8 cellular contexts compared by ENCODE assay signal in the genomic region with DNA sequence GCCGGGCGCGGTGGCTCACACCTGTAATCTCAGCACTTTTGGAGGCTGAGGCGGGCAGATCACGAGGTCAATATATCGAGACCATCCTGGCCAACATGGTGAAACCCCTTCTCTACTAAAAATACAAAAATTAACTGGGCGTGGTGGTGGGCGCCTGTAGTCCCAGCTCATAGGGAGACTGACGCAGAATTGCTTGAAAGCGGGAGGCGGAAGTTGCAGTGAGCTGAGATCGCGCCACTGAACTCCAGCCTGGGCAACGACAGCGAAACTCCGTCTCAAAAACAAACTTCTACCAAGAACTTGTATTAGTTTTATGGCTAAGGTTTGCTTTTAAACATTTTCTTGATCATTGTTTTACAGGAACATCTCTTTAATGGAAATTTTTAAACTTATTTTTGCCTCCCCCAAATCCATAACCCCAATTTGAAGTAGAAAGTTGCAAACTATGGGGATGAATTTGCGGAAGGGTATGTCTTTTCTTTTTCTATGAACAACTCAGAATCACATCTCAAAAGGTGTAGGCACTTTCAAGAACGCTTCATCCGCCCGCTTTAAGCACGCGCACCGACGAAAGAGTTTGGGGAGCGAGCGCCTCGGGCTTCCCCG. TPM values are rescaled to one million over a fixed set of nuclear protein-coding genes. Genes with fewer than 3 reads are reported as not detected.
DNase-seq lines count a peak whose midpoint lies in the region; ATAC-seq and TF ChIP-seq lines count a peak whose summit lies in the region.

No MANE protein-coding gene starts in this region.

- no peak for ATAC-seq in CD8-positive, alpha-beta T cell

- H3K4me1 ChIP-seq in CD8-positive, alpha-beta T cell (ENCODE audit: insufficient read depth, low read length) = peaks cover 16% of the 10 kb centered on the region
- peaks cover 5% of the 10 kb centered on the region for H3K4me1 ChIP-seq in ovary (ENCODE audit: insufficient read depth)

- CTCF ChIA-PET in CD8-positive, alpha-beta T cell (lab: Charles Lee) = interaction anchor here (0.9 to 7.6 kb wide), 11 partner anchors 13 to 178 kb away, joined by 3 to 70 read pairs (median 4); no protein-coding TSS in a partner anchor

- H3K27ac ChIP-seq in CD8-positive, alpha-beta T cell (ENCODE audit: low read depth, low read length) = peak overlapping the region; percentile 87
- H3K27ac ChIP-seq in ovary = peak overlapping the region; percentile 69 to 85

- peaks cover 2% of the 10 kb centered on the region for H3K9me3 Mint-ChIP-seq in CD8-positive, alpha-beta T cell

- no peak for TF ChIP-seq POLR2A in ovary (IDR thresholded peaks at IDR 0.05)

- WGBS in ovary, 3 donors = 63 to 64% (median 64%) methylated on average over 28 of the region's 28 CpGs

- H3K4me1 Mint-ChIP-seq in CD8-positive, alpha-beta T cell (ENCODE audit: low read depth) = peaks cover 14% of the 10 kb centered on the region

- H3K27me3 Mint-ChIP-seq in CD8-positive, alpha-beta T cell (ENCODE audit: low read depth) = no peaks in the 10 kb centered on the region

- in situ Hi-C loops in KBM-7 (cut with MboI; ENCODE audit: low pct_unique_long_range_greater_than_20kb, low sequenced_read_pairs) = loop anchor here (10.0 kb wide), 1 partner anchor 47 kb away; no protein-coding TSS in a partner anchor

- TF ChIP-seq EP300 in ovary (IDR thresholded peaks at IDR 0.05) = no peak

- POLR2A ChIA-PET in CD8-positive, alpha-beta T cell (lab: Charles Lee) = interaction anchor here (1.1 to 5.4 kb wide), 10 partner anchors 12 to 197 kb away, joined by 3 to 129 read pairs (median 6); a partner anchor contains a TSS

- no peaks in the 10 kb centered on the region for H3K36me3 ChIP-seq in CD8-positive, alpha-beta T cell (ENCODE audit: insufficient read depth, low read length)
- H3K36me3 ChIP-seq in ovary = no peaks in the 10 kb centered on the region

- intact Hi-C loops in CD8-positive, alpha-beta T cell (cut with DNase I, micrococcal nuclease) = loop anchor here (1.0 to 5.0 kb wide), 9 partner anchors 16 to 197 kb away; a partner anchor contains a TSS
- intact Hi-C loops in ovary (cut with DNase I) = loop anchor here in 1 of 4 donors (5.0 kb wide), 1 partner anchor 46 kb away; a partner anchor contains a TSS

- no peak for DNase-seq in CD8-positive, alpha-beta T cell
- DNase-seq in OCI-M1 (lab: John Stamatoyannopoulos, UW) (peak; percentile 33), epithelial cell of esophagus (ENCODE audit: low read depth) (no peak), ovary (peak in 1 of 5 donors; percentile 29), NCI-H748 (lab: John Stamatoyannopoulos, UW; ENCODE audit: unreplicated experiment) (no peak), KBM-7 (no peak), HUDEP-2 (lab: John Stamatoyannopoulos, UW; ENCODE audit: unreplicated experiment in 76 of 76) (no peak), NCI-H2171 treated with DMSO at 0.1 percent for 48 hours (lab: John Stamatoyannopoulos, UW) (no peak)

- no peaks in the 10 kb centered on the region for H3K27me3 ChIP-seq in CD8-positive, alpha-beta T cell (ENCODE audit: insufficient read depth, low read length)
- H3K27me3 ChIP-seq in ovary = no peaks in the 10 kb centered on the region

- no peaks in the 10 kb centered on the region for H3K36me3 Mint-ChIP-seq in CD8-positive, alpha-beta T cell

- H3K4me3 ChIP-seq in CD8-positive, alpha-beta T cell (ENCODE audit: low read depth, low read length) = peak overlapping the region; percentile 82
- H3K4me3 ChIP-seq in epithelial cell of esophagus (ENCODE audit: low read length) (peak overlapping the region; percentile 24), ovary (peak overlapping the region; percentile 47)

- peak overlapping the region; percentile 77 for H3K4me3 Mint-ChIP-seq in CD8-positive, alpha-beta T cell

- TF ChIP-seq CTCF in CD8-positive, alpha-beta T cell (IDR thresholded peaks at IDR 0.05) = no peak
- TF ChIP-seq CTCF in epithelial cell of esophagus (IDR thresholded peaks at IDR 0.05; ENCODE audit: insufficient read depth, low read depth, low read length, missing control alignments) (no peak), ovary (IDR thresholded peaks at IDR 0.05) (no peak)

- H3K27ac Mint-ChIP-seq in CD8-positive, alpha-beta T cell = peak overlapping the region; percentile 97

- no peaks in the 10 kb centered on the region for H3K9me3 ChIP-seq in CD8-positive, alpha-beta T cell (ENCODE audit: low read length)
- H3K9me3 ChIP-seq in ovary = no peaks in the 10 kb centered on the region

RNA-seq across cellular contexts. Expression of a gene that starts 46.8 kb away (rescaled TPM):
- total RNA-seq in CD8-positive, alpha-beta T cell = 1,000 to 10,000 TPM; 1,661 to 1,675 TPM
- 1,000 to 10,000 TPM in 2 of 7 donors, 100 to 1,000 TPM in 5; 755 to 1,301 (median 902) TPM for total RNA-seq in ovary
- 1,000 to 10,000 TPM; 1,827 to 1,991 TPM for polyA plus RNA-seq in ovary

Comparison
In these comparisons a context has a peak if more than half of its experiments do, and no peak if none do; other contexts are left out.
1. H3K4me3 ChIP-seq: peak in every context shown above with its lines; median percentile 82 in CD8-positive, alpha-beta T cell; 47 in ovary; 24 in epithelial cell of esophagus.